Comparison of ENCODE assay signal across 8 cellular contexts in the genomic region with DNA sequence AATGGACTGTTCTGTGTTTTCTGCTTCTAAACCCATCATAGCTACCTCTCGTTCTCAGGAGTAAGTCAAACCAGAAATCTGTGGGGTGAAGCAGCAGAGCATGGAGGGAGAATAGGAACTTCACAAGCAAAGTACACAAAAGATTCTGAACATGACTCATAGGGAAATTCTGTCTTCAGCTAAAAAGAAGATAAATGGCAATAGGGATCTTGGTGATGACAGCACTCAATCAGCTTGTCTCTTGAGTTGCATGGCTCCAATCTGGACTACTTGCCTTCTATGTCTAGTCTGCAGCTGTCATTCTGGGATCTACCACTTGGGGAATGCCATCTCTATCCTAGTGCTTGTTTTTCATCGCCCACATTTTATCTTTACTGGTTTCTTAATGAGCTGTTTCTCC. TPM values are rescaled to one million over a fixed set of nuclear protein-coding genes. Genes with fewer than 3 reads are reported as not detected.
DNase-seq lines count a peak whose midpoint lies in the region; ATAC-seq, FAIRE-seq and TF ChIP-seq lines count a peak whose summit lies in the region.

No MANE protein-coding gene starts in this region.

- BruUV-seq in MCF 10A (replicated peaks; lab: Mats Ljungman, UMichigan): no TSS peak

- intact Hi-C loops in MCF 10A (cut with micrococcal nuclease) (no loop called here), breast epithelium (cut with DNase I; ENCODE audit: low total_unique reads) (no loop called here)

- DNase-seq in MCF 10A (ENCODE audit: unreplicated experiment) (peak; percentile 35), breast epithelium (ENCODE audit: low spot score in 2 of 2) (no peak), NCI-H1105 (lab: John Stamatoyannopoulos, UW) (no peak), small intestine (no peak)
- no peak for DNase-seq in stimulated activated effector memory CD8-positive, alpha-beta T cell treated with anti-CD3 and anti-CD28 coated beads, Interleukin-12 subunit alpha, Interleukin-12 subunit beta, amount 100 ng/mL, for 72 hours (ENCODE audit: low spot score in 2 of 2)
- DNase-seq in activated effector memory CD4-positive, alpha-beta T cell treated with Interleukin-2 at 50 U/mL for 16 hours: no peak

- TF ChIP-seq CTCF in MCF 10A (IDR thresholded peaks at IDR 0.05; ENCODE audit: unreplicated experiment): no peak
- TF ChIP-seq CTCF in breast epithelium (IDR thresholded peaks at IDR 0.05): peak in 1 of 3 donors; percentile 10

- POLR2A ChIA-PET in MCF 10A (lab: Yijun Ruan, JAX): interaction anchor here (1.2 kb wide), 1 partner anchor 87 kb away, joined by 3 read pairs; no protein-coding TSS in a partner anchor

- no peaks in the 10 kb centered on the region for H3K9me3 Mint-ChIP-seq in MCF 10A (ENCODE audit: unreplicated experiment)
- H3K9me3 Mint-ChIP-seq in stimulated activated effector memory CD8-positive, alpha-beta T cell treated with anti-CD3 and anti-CD28 coated beads, Interleukin-12 subunit alpha, Interleukin-12 subunit beta, amount 100 ng/mL, for 72 hours: no peaks in the 10 kb centered on the region

- H3K27ac ChIP-seq in breast epithelium (no peak overlapping the region), small intestine (ENCODE audit: low read depth in 1 of 2, low read length in 1 of 2) (no peak overlapping the region)

- H3K9me3 ChIP-seq in breast epithelium: no peaks in the 10 kb centered on the region
- H3K9me3 ChIP-seq in small intestine (ENCODE audit: control insufficient read depth, low read depth): no peaks in the 10 kb centered on the region

- H3K4me3 ChIP-seq in breast epithelium (no peak overlapping the region), small intestine (ENCODE audit: low read depth in 1 of 2, low read length in 2 of 2) (no peak overlapping the region)

- peaks cover 6% of the 10 kb centered on the region for H3K36me3 Mint-ChIP-seq in MCF 10A (ENCODE audit: insufficient read depth, unreplicated experiment)
- no peaks in the 10 kb centered on the region for H3K36me3 Mint-ChIP-seq in stimulated activated effector memory CD8-positive, alpha-beta T cell treated with anti-CD3 and anti-CD28 coated beads, Interleukin-12 subunit alpha, Interleukin-12 subunit beta, amount 100 ng/mL, for 72 hours

- TF ChIP-seq POLR2A in breast epithelium (IDR thresholded peaks at IDR 0.05): no peak

- H3K4me1 Mint-ChIP-seq in MCF 10A (ENCODE audit: insufficient read depth, unreplicated experiment): peaks cover 8% of the 10 kb centered on the region
- H3K4me1 Mint-ChIP-seq in stimulated activated effector memory CD8-positive, alpha-beta T cell treated with anti-CD3 and anti-CD28 coated beads, Interleukin-12 subunit alpha, Interleukin-12 subunit beta, amount 100 ng/mL, for 72 hours: peaks cover 7% of the 10 kb centered on the region

- H3K27me3 ChIP-seq in breast epithelium: no peaks in the 10 kb centered on the region
- no peaks in the 10 kb centered on the region for H3K27me3 ChIP-seq in small intestine (ENCODE audit: control insufficient read depth in 2 of 2, insufficient read depth in 2 of 2, low read length in 2 of 2)

- H3K4me3 Mint-ChIP-seq in MCF 10A (ENCODE audit: unreplicated experiment): no peak overlapping the region
- H3K4me3 Mint-ChIP-seq in stimulated activated effector memory CD8-positive, alpha-beta T cell treated with anti-CD3 and anti-CD28 coated beads, Interleukin-12 subunit alpha, Interleukin-12 subunit beta, amount 100 ng/mL, for 72 hours: no peak overlapping the region

- no peak overlapping the region for H3K27ac Mint-ChIP-seq in MCF 10A (ENCODE audit: low read depth, unreplicated experiment)
- H3K27ac Mint-ChIP-seq in stimulated activated effector memory CD8-positive, alpha-beta T cell treated with anti-CD3 and anti-CD28 coated beads, Interleukin-12 subunit alpha, Interleukin-12 subunit beta, amount 100 ng/mL, for 72 hours: no peak overlapping the region

- CTCF ChIA-PET in MCF 10A (lab: Yijun Ruan, JAX): interaction anchor here (1.0 to 2.1 kb wide), 5 partner anchors 12 to 89 kb away, joined by 3 to 11 read pairs (median 3); partner anchors contain the start of gene GRAMD1C

- ATAC-seq in HG02943 (IDR thresholded peaks at IDR 0.05; ENCODE audit: low read depth, unreplicated experiment) (peak; percentile 49), SK-N-SH treated with all-trans-retinoic acid at 6 μM for 48 hours (peak; percentile 56; the same call in 1 of the 3 replicates)
- ATAC-seq in stimulated activated effector memory CD8-positive, alpha-beta T cell treated with anti-CD3 and anti-CD28 coated beads, Interleukin-12 subunit alpha, Interleukin-12 subunit beta, amount 100 ng/mL, for 72 hours: peak; percentile 32

- H3K27me3 Mint-ChIP-seq in MCF 10A (ENCODE audit: insufficient read depth, unreplicated experiment): no peaks in the 10 kb centered on the region

- no peaks in the 10 kb centered on the region for H3K4me1 ChIP-seq in breast epithelium
- no peaks in the 10 kb centered on the region for H3K4me1 ChIP-seq in small intestine (ENCODE audit: control insufficient read depth in 2 of 2, insufficient read depth in 1 of 2, low read depth in 1 of 2, low read length in 1 of 2)

- no peak for FAIRE-seq in small intestine (lab: Jason Lieb, UNC)

- WGBS in small intestine, 3 donors: 76 to 83% (median 78%) methylated on average over 2 of the region's 2 CpGs

- H3K36me3 ChIP-seq in breast epithelium (no peaks in the 10 kb centered on the region), small intestine (ENCODE audit: control insufficient read depth in 2 of 2, insufficient read depth in 2 of 2, low read length in 2 of 2) (no peaks in the 10 kb centered on the region)

TF ChIP-seq in SK-N-SH treated with all-trans-retinoic acid at 6 μM for 48 hours, 23 proteins besides CTCF, POLR2A, EP300 and RAD21:
- TF ChIP-seq RARB (CRISPR knock-in tag; IDR thresholded peaks at IDR 0.05) (no peak), ZNF8 (CRISPR knock-in tag; IDR thresholded peaks at IDR 0.05) (no peak), TCF4 (CRISPR knock-in tag; IDR thresholded peaks at IDR 0.05; ENCODE audit: borderline replicate concordance) (no peak), ARNTL (CRISPR knock-in tag; IDR thresholded peaks at IDR 0.05; ENCODE audit: borderline replicate concordance, low read depth) (no peak), CSRNP3 (CRISPR knock-in tag; IDR thresholded peaks at IDR 0.05) (no peak), ZFP3 (CRISPR knock-in tag; IDR thresholded peaks at IDR 0.05) (no peak), ZNF565 (CRISPR knock-in tag; conservative IDR thresholded peaks at IDR 0.05; ENCODE audit: low read depth) (no peak), TOX (CRISPR knock-in tag; IDR thresholded peaks at IDR 0.05; ENCODE audit: borderline replicate concordance) (no peak)

RNA-seq across cellular contexts. Expression of gene GRAMD1C, which starts 13.5 kb away (rescaled TPM):
- total RNA-seq in MCF 10A (2022): 0.64 and 0.79 TPM in 2 replicates
- 10 to 100 TPM in 2 of 3 donors, 1 to 10 TPM in 1; 1.6 to 49.8 (median 18.4) TPM for total RNA-seq in breast epithelium
- polyA plus RNA-seq in small intestine: 10 to 100 TPM in 2 of 3 donors, 1 to 10 TPM in 1; 5.5 to 25.9 (median 19.7) TPM
